ENCODE assay signal across 8 cellular contexts in the genomic region with DNA sequence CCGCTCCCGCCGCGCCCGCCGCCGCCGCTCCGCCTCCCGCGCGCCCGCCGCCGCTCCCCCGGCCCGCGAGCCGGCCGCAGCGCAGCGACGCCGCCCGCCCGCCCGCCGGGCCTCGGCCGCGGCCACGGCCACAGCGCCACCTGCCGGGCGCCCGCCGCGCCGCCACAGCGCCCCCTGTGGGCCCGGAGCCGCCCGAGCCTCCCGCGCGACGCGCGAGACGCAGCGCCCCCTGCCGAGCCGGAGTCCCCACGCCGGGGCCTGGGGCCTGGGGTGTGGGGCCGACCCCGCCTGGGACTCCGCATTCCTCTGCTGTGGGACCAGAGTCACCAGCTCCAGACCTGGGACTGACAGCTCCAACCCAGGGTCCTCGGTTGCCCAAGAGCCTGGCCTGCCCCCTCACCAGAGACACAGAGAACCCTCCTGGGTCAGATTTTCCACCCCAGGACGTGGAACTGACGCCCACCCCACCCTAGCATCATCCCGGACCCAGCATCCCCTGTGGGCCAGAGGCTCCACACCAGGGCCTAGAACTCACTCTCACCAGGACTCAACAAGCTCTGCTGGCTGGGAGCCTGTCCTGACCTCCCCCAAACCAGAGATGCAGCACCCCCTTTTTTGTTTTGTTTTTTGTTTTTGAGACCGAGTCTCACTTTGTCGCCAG. TPM values are rescaled to one million over a fixed set of nuclear protein-coding genes. Genes with fewer than 3 reads are reported as not detected.
DNase-seq lines count a peak whose midpoint lies in the region; ATAC-seq and TF ChIP-seq lines count a peak whose summit lies in the region.

A gene with protein sequence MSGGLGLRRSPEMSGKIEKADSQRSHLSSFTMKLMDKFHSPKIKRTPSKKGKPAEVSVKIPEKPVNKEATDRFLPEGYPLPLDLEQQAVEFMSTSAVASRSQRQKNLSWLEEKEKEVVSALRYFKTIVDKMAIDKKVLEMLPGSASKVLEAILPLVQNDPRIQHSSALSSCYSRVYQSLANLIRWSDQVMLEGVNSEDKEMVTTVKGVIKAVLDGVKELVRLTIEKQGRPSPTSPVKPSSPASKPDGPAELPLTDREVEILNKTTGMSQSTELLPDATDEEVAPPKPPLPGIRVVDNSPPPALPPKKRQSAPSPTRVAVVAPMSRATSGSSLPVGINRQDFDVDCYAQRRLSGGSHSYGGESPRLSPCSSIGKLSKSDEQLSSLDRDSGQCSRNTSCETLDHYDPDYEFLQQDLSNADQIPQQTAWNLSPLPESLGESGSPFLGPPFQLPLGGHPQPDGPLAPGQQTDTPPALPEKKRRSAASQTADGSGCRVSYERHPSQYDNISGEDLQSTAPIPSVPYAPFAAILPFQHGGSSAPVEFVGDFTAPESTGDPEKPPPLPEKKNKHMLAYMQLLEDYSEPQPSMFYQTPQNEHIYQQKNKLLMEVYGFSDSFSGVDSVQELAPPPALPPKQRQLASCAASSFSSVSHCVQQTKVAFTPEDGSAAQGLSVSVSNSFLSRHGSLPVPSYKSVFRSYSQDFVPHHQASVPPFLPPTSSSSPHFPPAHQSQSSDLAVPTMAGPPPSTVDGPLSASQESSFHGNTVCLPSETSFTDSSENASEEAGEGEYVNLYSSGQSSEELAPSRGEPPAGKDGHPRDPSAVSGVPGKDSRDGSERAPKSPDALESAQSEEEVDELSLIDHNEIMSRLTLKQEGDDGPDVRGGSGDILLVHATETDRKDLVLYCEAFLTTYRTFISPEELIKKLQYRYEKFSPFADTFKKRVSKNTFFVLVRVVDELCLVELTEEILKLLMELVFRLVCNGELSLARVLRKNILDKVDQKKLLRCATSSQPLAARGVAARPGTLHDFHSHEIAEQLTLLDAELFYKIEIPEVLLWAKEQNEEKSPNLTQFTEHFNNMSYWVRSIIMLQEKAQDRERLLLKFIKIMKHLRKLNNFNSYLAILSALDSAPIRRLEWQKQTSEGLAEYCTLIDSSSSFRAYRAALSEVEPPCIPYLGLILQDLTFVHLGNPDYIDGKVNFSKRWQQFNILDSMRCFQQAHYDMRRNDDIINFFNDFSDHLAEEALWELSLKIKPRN (N-terminal part only) (minus strand): TSS at position 89 of the 661 bp plus-strand sequence. CDS start 246 bp downstream, outside the sequence.

- no peaks in the 10 kb centered on the region for H3K9me3 ChIP-seq in osteoblast (ENCODE audit: low read depth, low read length)
- no peaks in the 10 kb centered on the region for H3K9me3 ChIP-seq in tibial artery

- peaks cover 41% of the 10 kb centered on the region for H3K79me2 ChIP-seq in osteoblast (ENCODE audit: insufficient read depth, low read length)

- H3K27ac ChIP-seq in osteoblast (ENCODE audit: low read depth, low read length) (peak within 1 kb of the TSS; percentile 60), tibial artery (peak within 1 kb of the TSS; percentile 69 to 86)

- H3K36me3 ChIP-seq in osteoblast (ENCODE audit: insufficient read depth, low read length) (no peaks in the 10 kb centered on the region), tibial artery (no peaks in the 10 kb centered on the region)

- peak; percentile 51 for TF ChIP-seq CTCF in osteoblast (IDR thresholded peaks at IDR 0.05; ENCODE audit: extremely low read depth, low read depth, low read length)
- TF ChIP-seq CTCF in tibial artery (IDR thresholded peaks at IDR 0.05) = peak; percentile 78 to 100

- peak within 1 kb of the TSS; percentile 85 for H3K4me3 ChIP-seq in osteoblast (ENCODE audit: insufficient read depth, low read length)
- peak within 1 kb of the TSS; percentile 64 to 74 for H3K4me3 ChIP-seq in tibial artery

- peaks cover 35% of the 10 kb centered on the region for H4K20me1 ChIP-seq in osteoblast (ENCODE audit: insufficient read depth, low read length)

- H3K4me2 ChIP-seq in osteoblast (ENCODE audit: insufficient read depth, low read length) = peak within 1 kb of the TSS; percentile 99

- H2AFZ ChIP-seq in osteoblast (ENCODE audit: low read length) = peak within 1 kb of the TSS; percentile 32

- DNase-seq in NK-92 treated with Interleukin-12 subunit alpha and Interleukin-12 subunit beta, amount 100 ng/mL, for 24 hours (lab: John Stamatoyannopoulos, UW) = peak; percentile 48
- DNase-seq in NK-92 (lab: John Stamatoyannopoulos, UW; ENCODE audit: unreplicated experiment) (no peak), RKO (ENCODE audit: low spot score) (peak; percentile 64), glomerular visceral epithelial cell (ENCODE audit: extremely low spot score) (peak; percentile 69), osteoblast (ENCODE audit: insufficient read length, low spot score, missing footprints) (peak; percentile 99), tibial artery (peak in 1 of 2 donors; percentile 82)
- peak; percentile 80 to 88 (median 83) for DNase-seq in activated naive CD4-positive, alpha-beta T cell (lab: John Stamatoyannopoulos, UW)

- intact Hi-C loops in tibial artery (cut with DNase I; ENCODE audit: low total_unique reads) = loop anchor here (2.0 to 10.0 kb wide), 4 partner anchors 65 to 395 kb away; no protein-coding TSS in a partner anchor

- H3K27me3 ChIP-seq in osteoblast (ENCODE audit: insufficient read depth, low read length) = no peaks in the 10 kb centered on the region
- no peaks in the 10 kb centered on the region for H3K27me3 ChIP-seq in tibial artery

- peak; percentile 51 for ATAC-seq in HG03097 (IDR thresholded peaks at IDR 0.05; ENCODE audit: low FRiP score, unreplicated experiment)

- peaks cover 16% of the 10 kb centered on the region for H3K4me1 ChIP-seq in osteoblast (ENCODE audit: insufficient read depth, low read length)
- peaks cover 0 to 38% (median 30%) of the 10 kb centered on the region in 4 donors for H3K4me1 ChIP-seq in tibial artery

RNA-seq across cellular contexts. Expression of the gene that starts here (rescaled TPM):
- total RNA-seq in osteoblast = 34.7 and 42.1 TPM in 2 replicates
